In the genomic region with DNA sequence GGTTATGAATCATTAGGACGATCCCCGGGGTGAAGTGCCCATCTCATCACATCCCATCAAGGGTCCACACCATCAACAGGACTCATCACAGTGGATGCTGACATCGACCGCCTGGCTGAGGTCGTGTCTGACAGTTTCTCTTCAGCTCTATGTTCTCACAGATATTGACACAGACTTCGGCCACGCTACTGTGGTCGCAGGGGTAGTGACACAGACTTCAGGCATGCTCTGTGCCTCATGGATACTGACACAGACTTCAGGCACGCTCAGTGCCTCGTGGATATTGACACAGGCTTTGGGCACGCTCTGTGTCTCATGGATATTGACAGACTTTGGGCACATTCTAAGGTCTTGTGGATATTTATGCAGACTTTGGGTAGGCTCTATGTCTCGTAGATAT, we compare ENCODE assay signal across 18 cellular contexts. TPM values are rescaled to one million over a fixed set of nuclear protein-coding genes. Genes with fewer than 3 reads are reported as not detected.
DNase-seq lines count a peak whose midpoint lies in the region; ATAC-seq and FAIRE-seq lines count a peak whose summit lies in the region.
"Had no signal": no experiment of that assay in that cellular context is flagged by ENCODE, and none has a peak within 500 bp of the region (broad histone marks: within the 10 kb centered on the region; RNA-seq: fewer than 3 reads in every experiment).

No MANE protein-coding gene starts in this region.

- ATAC-seq in stimulated activated naive CD8-positive, alpha-beta T cell treated with anti-CD3 and anti-CD28 coated beads, Interleukin-15, Interleukin-2, amounts not matched to agents 100 U/mL and 50 U/mL, for 24 hours = no peak
- ATAC-seq in T-cell (replicated peaks in 1 of 4) (no peak), HG03196 (IDR thresholded peaks at IDR 0.05; ENCODE audit: unreplicated experiment) (no peak)
- ATAC-seq: activated CD4-positive, CD25-positive, alpha-beta regulatory T cell treated with anti-CD3 and anti-CD28 coated beads, Interleukin-2, amount 50 U/mL, for 24 hours had no signal

- no peaks in the 10 kb centered on the region for H3K9me3 Mint-ChIP-seq in stimulated activated naive CD8-positive, alpha-beta T cell treated with anti-CD3 and anti-CD28 coated beads, Interleukin-15, Interleukin-2, amounts not matched to agents 100 ng/mL and 50 ng/mL, for 24 hours
- no peaks in the 10 kb centered on the region for H3K9me3 Mint-ChIP-seq in T-cell

- peak overlapping the region; percentile 7 for H3K27ac Mint-ChIP-seq in stimulated activated naive CD8-positive, alpha-beta T cell treated with anti-CD3 and anti-CD28 coated beads, Interleukin-15, Interleukin-2, amounts not matched to agents 100 ng/mL and 50 ng/mL, for 24 hours
- peak overlapping the region; percentile 17 to 47 for H3K27ac Mint-ChIP-seq in T-cell

- no peak overlapping the region for H3K4me3 Mint-ChIP-seq in stimulated activated naive CD8-positive, alpha-beta T cell treated with anti-CD3 and anti-CD28 coated beads, Interleukin-15, Interleukin-2, amounts not matched to agents 100 ng/mL and 50 ng/mL, for 24 hours
- peak overlapping the region in 1 of 3 donors; percentile 19 for H3K4me3 Mint-ChIP-seq in T-cell

- POLR2A ChIA-PET in T-cell (lab: Charles Lee) = no interaction called here

- peaks cover 27% of the 10 kb centered on the region for H3K4me1 Mint-ChIP-seq in stimulated activated naive CD8-positive, alpha-beta T cell treated with anti-CD3 and anti-CD28 coated beads, Interleukin-15, Interleukin-2, amounts not matched to agents 100 ng/mL and 50 ng/mL, for 24 hours (ENCODE audit: low read depth)
- peaks cover 32 to 46% (median 37%) of the 10 kb centered on the region in 3 donors for H3K4me1 Mint-ChIP-seq in T-cell

- peak; percentile 56 for FAIRE-seq in urothelium cell line (lab: Jason Lieb, UNC)

- no peaks in the 10 kb centered on the region for H3K27me3 Mint-ChIP-seq in stimulated activated naive CD8-positive, alpha-beta T cell treated with anti-CD3 and anti-CD28 coated beads, Interleukin-15, Interleukin-2, amounts not matched to agents 100 ng/mL and 50 ng/mL, for 24 hours
- H3K27me3 Mint-ChIP-seq in T-cell = no peaks in the 10 kb centered on the region

- peaks cover 50% of the 10 kb centered on the region for H3K36me3 Mint-ChIP-seq in stimulated activated naive CD8-positive, alpha-beta T cell treated with anti-CD3 and anti-CD28 coated beads, Interleukin-15, Interleukin-2, amounts not matched to agents 100 ng/mL and 50 ng/mL, for 24 hours (ENCODE audit: low read depth)
- H3K36me3 Mint-ChIP-seq in T-cell = peaks cover 41% of the 10 kb centered on the region

- CTCF ChIA-PET in T-cell (lab: Charles Lee) = no interaction called here

- DNase-seq in stimulated activated naive CD8-positive, alpha-beta T cell treated with anti-CD3 and anti-CD28 coated beads, Interleukin-15, Interleukin-2, amounts not matched to agents 100 U/mL and 50 U/mL, for 24 hours = no peak
- DNase-seq in T-cell (no peak), glomerular visceral epithelial cell (ENCODE audit: extremely low spot score) (peak; percentile 25), urothelium cell line (ENCODE audit: low spot score) (no peak), DMS53 (lab: John Stamatoyannopoulos, UW) (no peak), HuH-7 (ENCODE audit: low spot score) (no peak)
- DNase-seq: activated CD8-positive, alpha-beta memory T cell treated with anti-CD3 and anti-CD28 coated beads, Interleukin-2, amount 50 U/mL, for 4 hours; Calu3; esophagus squamous epithelium; GDM1; head of caudate nucleus; NCI-H1417; NCI-H69; SJCRH30; stimulated activated CD4-positive, alpha-beta T cell treated with anti-CD3 and anti-CD28 coated beads, Interleukin-2, amount 100 ng/mL, for 24 hours had no signal

RNA-seq across cellular contexts. Expression of a gene that starts 50.1 kb away (rescaled TPM):
- total RNA-seq in T-cell = 100 to 1,000 TPM; 104 to 136 (median 116) TPM
